Comparison of ENCODE assay signal across 29 cellular contexts in genomic region chr5:96474073-96474472, GRCh38. TPM values are rescaled to one million over a fixed set of nuclear protein-coding genes. Genes with fewer than 3 reads are reported as not detected.
"Had no signal": no experiment of that assay in that cellular context is flagged by ENCODE, and none has a peak within 500 bp of the region (broad histone marks: within the 10 kb centered on the region; RNA-seq: fewer than 3 reads in every experiment).

No MANE protein-coding gene starts in this region.

- H3K27me3 ChIP-seq: adrenal gland, ascending aorta, breast epithelium, cardiac muscle cell, dorsolateral prefrontal cortex had no signal

- H3K27ac ChIP-seq: adrenal gland, ascending aorta, breast epithelium, cardiac muscle cell, coronary artery, dorsolateral prefrontal cortex, foreskin keratinocyte, WERI-Rb-1 had no signal

- ATAC-seq: activated CD4-positive, CD25-positive, alpha-beta regulatory T cell treated with anti-CD3 and anti-CD28 coated beads, Interleukin-2, amount 50 U/mL, for 24 hours; activated CD8-positive, alpha-beta T cell treated with anti-CD3 and anti-CD28 coated beads for 36 hours; activated naive CD8-positive, alpha-beta T cell treated with anti-CD3 and anti-CD28 coated beads, Interleukin-2, amount 50 U/mL, for 24 hours; activated T-cell treated with anti-CD3 and anti-CD28 coated beads, Interleukin-2, amount 50 U/mL, for 4 hours; activated T-helper 17 cell treated with anti-CD3 and anti-CD28 coated beads, Interleukin-2, amount 50 U/mL, for 72 hours; esophagus mucosa; foreskin keratinocyte; T-helper 17 cell had no signal

- H3K4me1 ChIP-seq: adrenal gland, ascending aorta, breast epithelium, foreskin keratinocyte had no signal

- H3K9me3 ChIP-seq: adrenal gland, ascending aorta, breast epithelium had no signal

- H3K4me3 ChIP-seq: adrenal gland, ascending aorta, breast epithelium, cardiac muscle cell, coronary artery, dorsolateral prefrontal cortex had no signal

- H3K36me3 ChIP-seq: adrenal gland, ascending aorta, breast epithelium, cardiac muscle cell, WERI-Rb-1 had no signal

- DNase-seq: activated B cell treated with CpG ODN at 0.5 μM for 24 hours; activated CD4-positive, alpha-beta T cell treated with anti-CD3 and anti-CD28 coated beads for 48 hours; activated CD4-positive, alpha-beta T cell treated with anti-CD3 and anti-CD28 coated beads, Interleukin-2, amount 50 U/mL, for 1 hour; activated CD4-positive, alpha-beta T cell treated with anti-CD3 and anti-CD28 coated beads, Interleukin-2, amount 50 U/mL, for 48 hours; activated CD8-positive, alpha-beta memory T cell treated with anti-CD3 and anti-CD28 coated beads for 24 hours; activated CD8-positive, alpha-beta T cell treated with anti-CD3 and anti-CD28 coated beads for 36 hours; activated effector memory CD4-positive, alpha-beta T cell treated with anti-CD3 and anti-CD28 coated beads, Interleukin-2, amount 50 U/mL, for 16 hours; activated naive CD4-positive, alpha-beta T cell treated with anti-CD3 and anti-CD28 coated beads for 36 hours; activated naive CD8-positive, alpha-beta T cell treated with anti-CD3 and anti-CD28 coated beads for 36 hours; activated naive CD8-positive, alpha-beta T cell treated with anti-CD3 and anti-CD28 coated beads, Interleukin-2, amount 50 U/mL, for 24 hours; activated T-cell treated with anti-CD3 and anti-CD28 coated beads, Interleukin-2, amount 50 U/mL, for 4 hours; adrenal gland; amygdala; dorsolateral prefrontal cortex; effector memory CD4-positive, alpha-beta T cell; endodermal cell; foreskin keratinocyte; T-helper 1 cell; T-helper 17 cell; T1000; WERI-Rb-1 had no signal

RNA-seq across cellular contexts. Expression of gene PCSK1, which starts 41.0 kb away (rescaled TPM):
- total RNA-seq: activated B cell treated with CpG ODN at 0.5 μM for 24 hours; activated CD8-positive, alpha-beta T cell treated with anti-CD3 and anti-CD28 coated beads for 36 hours; activated naive CD4-positive, alpha-beta T cell treated with anti-CD3 and anti-CD28 coated beads for 36 hours; activated naive CD8-positive, alpha-beta T cell treated with anti-CD3 and anti-CD28 coated beads for 36 hours; activated T-cell treated with anti-CD3 and anti-CD28 coated beads, Interleukin-2, amount 50 U/mL, for 4 hours; activated T-helper 17 cell treated with anti-CD3 and anti-CD28 coated beads, Interleukin-2, amount 50 U/mL, for 72 hours; cardiac muscle cell; endodermal cell; epithelial cell of proximal tubule; foreskin keratinocyte; T-helper 17 cell had no signal
